10 cellular contexts compared by ENCODE assay signal in the genomic region with DNA sequence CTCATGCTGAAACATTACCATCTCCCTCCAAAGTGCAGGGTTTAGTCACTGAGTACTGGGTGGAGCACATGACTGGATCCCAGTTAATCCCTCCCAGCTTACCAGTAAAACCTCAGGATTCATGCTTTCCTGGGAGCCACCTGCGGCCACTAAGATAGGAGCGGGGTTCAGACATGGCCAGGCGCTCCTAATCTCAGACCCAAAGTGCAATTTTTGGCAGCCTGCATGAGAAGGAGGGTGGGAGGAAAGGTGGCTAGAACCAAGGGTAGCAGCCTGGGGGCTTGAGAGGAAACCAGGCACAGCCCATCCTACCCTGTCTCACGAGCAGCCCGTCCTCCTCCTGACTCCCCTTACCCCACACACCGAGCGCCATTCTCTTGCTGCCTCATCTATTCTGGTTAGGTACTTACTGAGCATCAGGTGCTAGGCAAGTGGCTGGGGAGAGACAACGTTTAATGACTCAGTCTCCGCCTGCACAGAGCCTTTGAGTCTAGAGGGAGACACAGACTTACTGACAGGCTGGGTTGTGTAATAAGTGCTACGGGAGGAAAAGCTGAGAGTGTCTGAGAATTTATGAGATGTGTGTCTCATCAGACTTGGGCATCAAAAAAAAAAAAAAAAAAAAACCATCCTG. TPM values are rescaled to one million over a fixed set of nuclear protein-coding genes. Genes with fewer than 3 reads are reported as not detected.
A peak's percentile ranks its signal among the peaks of the same experiment; 100 is the strongest.
DNase-seq lines count a peak whose midpoint lies in the region; ATAC-seq and TF ChIP-seq lines count a peak whose summit lies in the region.
"Had no signal": no experiment of that assay in that cellular context is flagged by ENCODE, and none has a peak within 500 bp of the region (broad histone marks: within the 10 kb centered on the region; RNA-seq: fewer than 3 reads in every experiment).

No MANE protein-coding gene starts in this region.

- H3K27ac ChIP-seq in uterus (peak overlapping the region; percentile 91 to 94), testis (peak overlapping the region in 1 of 2 donors; percentile 83)

- H3K36me3 ChIP-seq in uterus (no peaks in the 10 kb centered on the region), testis (ENCODE audit: low read depth, missing control alignments) (no peaks in the 10 kb centered on the region)

- ATAC-seq in Right ventricle myocardium inferior (peak; percentile 86), GM19452 (IDR thresholded peaks at IDR 0.05; ENCODE audit: unreplicated experiment) (no peak), HG02973 (IDR thresholded peaks at IDR 0.05; ENCODE audit: unreplicated experiment) (no peak)

- peaks cover 0 to 8% of the 10 kb centered on the region in 2 donors for H3K4me1 ChIP-seq in uterus
- peaks cover 14% of the 10 kb centered on the region for H3K4me1 ChIP-seq in testis

- TF ChIP-seq CTCF in uterus (IDR thresholded peaks at IDR 0.05) (no peak), testis (IDR thresholded peaks at IDR 0.05) (no peak)

- intact Hi-C loops in Right ventricle myocardium inferior (cut with DNase I), result no loop called here
- intact Hi-C loops in cardiac septum (cut with DNase I), result no loop called here
- intact Hi-C loops in uterus (cut with DNase I; ENCODE audit: low total_unique reads), result no loop called here
- intact Hi-C loops in testis (cut with DNase I; ENCODE audit: low total_unique reads), result no loop called here

- H3K4me3 ChIP-seq in uterus (no peak overlapping the region), testis (no peak overlapping the region)

- H3K9me3 ChIP-seq in uterus (no peaks in the 10 kb centered on the region), testis (no peaks in the 10 kb centered on the region)

- 81 to 84% methylated on average over 10 of the region's 10 CpGs for WGBS in testis, 2 donors

- DNase-seq in Right ventricle myocardium inferior (ENCODE audit: missing footprints) (no peak), cardiac septum (ENCODE audit: low spot score) (no peak), astrocyte of the hippocampus (ENCODE audit: low read depth, low spot score) (peak; percentile 69), kidney glomerular epithelial cell (lab: John Stamatoyannopoulos, UW) (peak; percentile 90), uterus (peak; percentile 73 to 91), testis (no peak)
- DNase-seq: DND-41 had no signal

- H3K27me3 ChIP-seq in uterus, result no peaks in the 10 kb centered on the region
- H3K27me3 ChIP-seq in testis, result no peaks in the 10 kb centered on the region

- TF ChIP-seq POLR2A in uterus (IDR thresholded peaks at IDR 0.05) (peak in 1 of 2 donors; percentile 35), testis (IDR thresholded peaks at IDR 0.05) (no peak)

RNA-seq across cellular contexts. Expression of a gene that starts 9.9 kb away (rescaled TPM):
- total RNA-seq in Right ventricle myocardium inferior, result 1.7 TPM
- total RNA-seq in cardiac septum, result 0.78 TPM
- 10 to 100 TPM in 3 of 4 donors, 1 to 10 TPM in 1; 2.0 to 13.2 (median 12.4) TPM for total RNA-seq in uterus
- total RNA-seq in testis, result 1 to 10 TPM; 1.9 to 2.7 TPM
- polyA plus RNA-seq in testis (ENCODE audit: insufficient read depth, low read depth, low replicate concordance), result 2.8 TPM

RNA-seq across cellular contexts. Expression of a gene that starts 50.7 kb away (rescaled TPM):
- total RNA-seq in Right ventricle myocardium inferior (not detected), cardiac septum (not detected), uterus (not detected), testis (1 to 10 TPM in 1 of 2 donors, under 1 TPM in 1; 0.68 to 4.0 TPM)
- polyA plus RNA-seq in testis (ENCODE audit: insufficient read depth, low read depth, low replicate concordance), result 5.5 TPM
- total RNA-seq: glomerular endothelial cell had no signal

Comparison
In these comparisons a context has a peak if more than half of its experiments do, and no peak if none do; other contexts are left out.
1. DNase-seq: peak in astrocyte of the hippocampus (single experiment), kidney glomerular epithelial cell (single experiment) and uterus (2 of 2); none in Right ventricle myocardium inferior (single experiment), cardiac septum (single experiment) and testis (single experiment).